ENCODE assay signal across 8 cellular contexts in genomic region chr4:56907489-56908205, GRCh38. TPM values are rescaled to one million over a fixed set of nuclear protein-coding genes. Genes with fewer than 3 reads are reported as not detected.
DNase-seq lines count a peak whose midpoint lies in the region; ATAC-seq and TF ChIP-seq lines count a peak whose summit lies in the region.

TSS of gene REST (plus strand) at chr4:56907900. CDS start at chr4:56910639, 2,739 bp downstream.

- peaks cover 29% of the 10 kb centered on the region for H3K4me1 Mint-ChIP-seq in endodermal cell

- H3K27ac Mint-ChIP-seq in endodermal cell, result peak within 1 kb of the TSS; percentile 90

- peak within 1 kb of the TSS; percentile 93 for H3K4me3 Mint-ChIP-seq in endodermal cell

- WGBS in endodermal cell (ENCODE audit: insufficient coverage in 1 of 2, insufficient read length in 1 of 2), 2 experiments, result 0 to 4% methylated on average over 4 to 74 of the region's 74 CpGs

- TF ChIP-seq CTCF in AG09309 (IDR thresholded peaks at IDR 0.05; ENCODE audit: control insufficient read depth, insufficient read depth, low read depth, low read length, missing control alignments) (no peak), endodermal cell (conservative IDR thresholded peaks at IDR 0.05) (no peak)

- H3K4me1 ChIP-seq in endodermal cell (ENCODE audit: control insufficient read depth, insufficient read depth, low read length), result no peaks in the 10 kb centered on the region

- peak; percentile 56 for ATAC-seq in GM18868 (IDR thresholded peaks at IDR 0.05; ENCODE audit: unreplicated experiment)
- peak; percentile 40 for ATAC-seq in HG03095 (IDR thresholded peaks at IDR 0.05; ENCODE audit: unreplicated experiment)

- H3K36me3 ChIP-seq in endodermal cell (ENCODE audit: control insufficient read depth, insufficient read depth, low read length), result peaks cover 17% of the 10 kb centered on the region

- H3K9ac ChIP-seq in endodermal cell (ENCODE audit: extremely low read depth, low read length, poor library complexity, severe bottlenecking), result peak within 1 kb of the TSS; percentile 94

- no peaks in the 10 kb centered on the region for H3K27me3 ChIP-seq in endodermal cell (ENCODE audit: control insufficient read depth, insufficient read depth, low read length, poor library complexity, severe bottlenecking)

- H3K27ac ChIP-seq in endodermal cell (ENCODE audit: low read depth, low read length), result peak within 1 kb of the TSS; percentile 92

- H3K36me3 Mint-ChIP-seq in endodermal cell (ENCODE audit: low read depth), result peaks cover 16% of the 10 kb centered on the region

- peaks cover 7% of the 10 kb centered on the region for H3K27me3 Mint-ChIP-seq in endodermal cell (ENCODE audit: insufficient read depth)

- H3K4me3 ChIP-seq in AG09309 (ENCODE audit: control insufficient read depth, low read depth, low read length), result peak within 1 kb of the TSS; percentile 95
- H3K4me3 ChIP-seq in endodermal cell (ENCODE audit: low read length), result peak within 1 kb of the TSS; percentile 99

- no peaks in the 10 kb centered on the region for H3K9me3 ChIP-seq in endodermal cell (ENCODE audit: control insufficient read depth, low read length)

- H3K9me3 Mint-ChIP-seq in endodermal cell, result no peaks in the 10 kb centered on the region

- DNase-seq in AG09309 (ENCODE audit: low read depth) (no peak), NOMO-1 (lab: John Stamatoyannopoulos, UW; ENCODE audit: unreplicated experiment in 2 of 2) (peak; percentile 66 to 73), endodermal cell (peak; percentile 97), mesenteric fat pad (ENCODE audit: low spot score) (peak; percentile 95)
- DNase-seq in activated CD8-positive, alpha-beta memory T cell treated with anti-CD3 and anti-CD28 coated beads, Interleukin-2, amount 50 U/mL, for 1 hour (ENCODE audit: extremely low read depth), result peak; percentile 32
- DNase-seq in stimulated activated CD8-positive, alpha-beta memory T cell treated with anti-CD3 and anti-CD28 coated beads, Interleukin-15, amount 100 ng/mL, for 1 hour (ENCODE audit: low read depth), result peak; percentile 60

RNA-seq across cellular contexts. Expression of gene REST, which starts in this region (rescaled TPM):
- 10 to 100 TPM; 88.2 to 92.2 TPM for total RNA-seq in endodermal cell
- 27.2 TPM for polyA plus RNA-seq in endodermal cell (2013, experiment 1 of 2)
- polyA plus RNA-seq in endodermal cell (2013, experiment 2 of 2), result 31.7 TPM
- 32.1 TPM for total RNA-seq in mesenteric fat pad
